33 cellular contexts compared by ENCODE assay signal in genomic region chr5:111976705-111977104, GRCh38.
DNase-seq lines count a peak whose midpoint lies in the region; FAIRE-seq and TF ChIP-seq lines count a peak whose summit lies in the region.
"Had no signal": no experiment of that assay in that cellular context is flagged by ENCODE, and none has a peak within 500 bp of the region (broad histone marks: within the 10 kb centered on the region; RNA-seq: fewer than 3 reads in every experiment).

No MANE protein-coding gene starts in this region.

- peaks cover 2% of the 10 kb centered on the region for H3K9me3 Mint-ChIP-seq in astrocyte (ENCODE audit: unreplicated experiment)
- H3K9me3 Mint-ChIP-seq: activated naive CD8-positive, alpha-beta T cell treated with anti-CD3 and anti-CD28 coated beads, Interleukin-2, amount 10 ng/mL, durations not matched to agents 7 days and 5 days; CD8-positive, alpha-beta memory T cell; natural killer cell had no signal

- H3K4me3 ChIP-seq in astrocyte (ENCODE audit: insufficient read depth, low read depth, low read length) (no peak overlapping the region), hepatocyte (no peak overlapping the region), subcutaneous abdominal adipose tissue (ENCODE audit: low read depth in 1 of 5, low read length in 5 of 5) (no peak overlapping the region)
- H3K4me3 ChIP-seq: dorsolateral prefrontal cortex, heart right ventricle, lower lobe of right lung, ovary, PC-9, right atrium auricular region, testis had no signal

- H3K27ac ChIP-seq in astrocyte (ENCODE audit: low read depth, low read length) = no peak overlapping the region
- H3K27ac ChIP-seq in hepatocyte = peak overlapping the region; percentile 17
- H3K27ac ChIP-seq in subcutaneous abdominal adipose tissue (ENCODE audit: low read depth, low read length) = peak overlapping the region; percentile 20
- H3K27ac ChIP-seq: dorsolateral prefrontal cortex, lower lobe of right lung, ovary, PC-9, right atrium auricular region, testis, WERI-Rb-1 had no signal

- H3K9me3 ChIP-seq in astrocyte (ENCODE audit: insufficient read depth, low read depth, low read length) (no peaks in the 10 kb centered on the region), hepatocyte (ENCODE audit: low read depth) (no peaks in the 10 kb centered on the region), subcutaneous abdominal adipose tissue (ENCODE audit: control insufficient read depth in 5 of 5, low read length in 5 of 5) (no peaks in the 10 kb centered on the region)
- H3K9me3 ChIP-seq: heart right ventricle, lower lobe of right lung, ovary, right atrium auricular region, testis had no signal

- DNase-seq in GM04504 (ENCODE audit: low read depth) = peak; percentile 78
- peak; percentile 67 for DNase-seq in astrocyte (ENCODE audit: low read depth)
- no peak for DNase-seq in hepatocyte (ENCODE audit: low spot score)
- DNase-seq in NCI-H2196 (lab: John Stamatoyannopoulos, UW; ENCODE audit: unreplicated experiment) = no peak
- no peak for DNase-seq in HUDEP-2 (lab: John Stamatoyannopoulos, UW; ENCODE audit: unreplicated experiment in 76 of 76)
- no peak for DNase-seq in HuH-7 (ENCODE audit: low spot score)
- DNase-seq: activated CD4-positive, alpha-beta T cell treated with anti-CD3 and anti-CD28 coated beads for 48 hours; activated CD8-positive, alpha-beta memory T cell treated with anti-CD3 and anti-CD28 coated beads for 24 hours; activated effector memory CD4-positive, alpha-beta T cell treated with anti-CD3 and anti-CD28 coated beads, Interleukin-2, amount 50 U/mL, for 16 hours; activated naive CD8-positive, alpha-beta T cell treated with anti-CD3 and anti-CD28 coated beads, Interleukin-2, amount 10 ng/mL, durations not matched to agents 7 days and 5 days; AML-193; CD8-positive, alpha-beta memory T cell; DMS153; dorsolateral prefrontal cortex; heart right ventricle; kidney glomerular epithelial cell; lower lobe of right lung; natural killer cell; NCI-H1048; NCI-H1694; NCI-H2171 treated with DMSO at 0.1 percent for 48 hours; NCI-H524; NK-92 treated with Interleukin-12 subunit alpha and Interleukin-12 subunit beta, amount 100 ng/mL, for 24 hours; ovary; PC-9; Right ventricle myocardium superior; stimulated activated CD4-positive, alpha-beta T cell treated with anti-CD3 and anti-CD28 coated beads, Interleukin-15, amount 100 ng/mL, for 24 hours; stimulated activated naive CD4-positive, alpha-beta T cell; testis; WERI-Rb-1 had no signal

- no peaks in the 10 kb centered on the region for H3K9me2 ChIP-seq in hepatocyte (replicated peaks; ENCODE audit: insufficient read depth)

- no peak overlapping the region for H3K9ac ChIP-seq in astrocyte (ENCODE audit: low read length)
- no peak overlapping the region for H3K9ac ChIP-seq in subcutaneous abdominal adipose tissue (ENCODE audit: low read length in 5 of 5)

- H4K20me1 ChIP-seq in astrocyte (ENCODE audit: insufficient read depth, low read length) = no peaks in the 10 kb centered on the region
- no peaks in the 10 kb centered on the region for H4K20me1 ChIP-seq in hepatocyte (ENCODE audit: insufficient read depth, poor library complexity, severe bottlenecking)

- no peak for TF ChIP-seq CTCF in astrocyte (IDR thresholded peaks at IDR 0.05; ENCODE audit: insufficient read depth, low read depth, low read length)
- TF ChIP-seq CTCF in hepatocyte (IDR thresholded peaks at IDR 0.05; ENCODE audit: poor library complexity) = no peak

- no peak overlapping the region for H3K4me3 Mint-ChIP-seq in astrocyte (ENCODE audit: unreplicated experiment)
- H3K4me3 Mint-ChIP-seq: activated naive CD8-positive, alpha-beta T cell treated with anti-CD3 and anti-CD28 coated beads, Interleukin-2, amount 10 ng/mL, durations not matched to agents 7 days and 5 days; CD8-positive, alpha-beta memory T cell; natural killer cell had no signal

- H3K79me2 ChIP-seq in astrocyte (ENCODE audit: insufficient read depth, low read length) (no peaks in the 10 kb centered on the region), hepatocyte (no peaks in the 10 kb centered on the region)

- H3K27me3 ChIP-seq in astrocyte (ENCODE audit: insufficient read depth, low read length) (no peaks in the 10 kb centered on the region), hepatocyte (no peaks in the 10 kb centered on the region), subcutaneous abdominal adipose tissue (ENCODE audit: control insufficient read depth in 5 of 5, insufficient read depth in 4 of 5, low read length in 5 of 5) (no peaks in the 10 kb centered on the region)
- H3K27me3 ChIP-seq: heart right ventricle, ovary, right atrium auricular region, testis had no signal

- H3K36me3 Mint-ChIP-seq in astrocyte (ENCODE audit: low read depth, unreplicated experiment) = no peaks in the 10 kb centered on the region
- H3K36me3 Mint-ChIP-seq: activated naive CD8-positive, alpha-beta T cell treated with anti-CD3 and anti-CD28 coated beads, Interleukin-2, amount 10 ng/mL, durations not matched to agents 7 days and 5 days; CD8-positive, alpha-beta memory T cell; natural killer cell had no signal

- peaks cover 17% of the 10 kb centered on the region for H3K4me1 Mint-ChIP-seq in astrocyte (ENCODE audit: low read depth, unreplicated experiment)
- H3K4me1 Mint-ChIP-seq: activated naive CD8-positive, alpha-beta T cell treated with anti-CD3 and anti-CD28 coated beads, Interleukin-2, amount 10 ng/mL, durations not matched to agents 7 days and 5 days; CD8-positive, alpha-beta memory T cell; natural killer cell had no signal

- 50% methylated on average over 1 of the region's 1 CpG for WGBS in hepatocyte (ENCODE audit: low lambda C conversion rate, missing lambda C conversion rate)

- H3K4me2 ChIP-seq in astrocyte (ENCODE audit: low read length) (no peak overlapping the region), hepatocyte (no peak overlapping the region)
- H3K4me2 ChIP-seq: PC-9 had no signal

- H2AFZ ChIP-seq in astrocyte (ENCODE audit: low read depth, low read length) = no peak overlapping the region
- H2AFZ ChIP-seq in hepatocyte = no peak overlapping the region
- H2AFZ ChIP-seq: PC-9 had no signal

- FAIRE-seq in astrocyte (lab: Jason Lieb, UNC) = peak; percentile 41
- FAIRE-seq: urothelium cell line had no signal

- H3K4me1 ChIP-seq in astrocyte (ENCODE audit: insufficient read depth, low read length) (peaks cover 10% of the 10 kb centered on the region), hepatocyte (ENCODE audit: insufficient read depth) (no peaks in the 10 kb centered on the region), subcutaneous abdominal adipose tissue (ENCODE audit: control insufficient read depth in 5 of 5, insufficient read depth in 5 of 5, low read length in 5 of 5) (peaks cover 3 to 25% (median 18%) of the 10 kb centered on the region in 5 donors)
- H3K4me1 ChIP-seq: lower lobe of right lung, right atrium auricular region, testis had no signal

- peaks cover 3% of the 10 kb centered on the region for H3K27me3 Mint-ChIP-seq in astrocyte (ENCODE audit: low read depth, unreplicated experiment)
- H3K27me3 Mint-ChIP-seq: CD8-positive, alpha-beta memory T cell had no signal

- peak overlapping the region; percentile 1 for H3K27ac Mint-ChIP-seq in astrocyte (ENCODE audit: unreplicated experiment)
- H3K27ac Mint-ChIP-seq: activated naive CD8-positive, alpha-beta T cell treated with anti-CD3 and anti-CD28 coated beads, Interleukin-2, amount 10 ng/mL, durations not matched to agents 7 days and 5 days; CD8-positive, alpha-beta memory T cell; natural killer cell had no signal

- H3K36me3 ChIP-seq in astrocyte (ENCODE audit: insufficient read depth, low read length) (no peaks in the 10 kb centered on the region), hepatocyte (replicated peaks; ENCODE audit: insufficient read depth, low read depth) (no peaks in the 10 kb centered on the region), subcutaneous abdominal adipose tissue (ENCODE audit: control insufficient read depth in 5 of 5, insufficient read depth in 5 of 5, low read length in 5 of 5) (no peaks in the 10 kb centered on the region)
- H3K36me3 ChIP-seq: heart right ventricle, lower lobe of right lung, ovary, right atrium auricular region, WERI-Rb-1 had no signal

Comparison
In these comparisons a context has a peak if more than half of its experiments do, and no peak if none do; other contexts are left out.
1. DNase-seq: peak in GM04504 (single experiment) and astrocyte (single experiment); none in hepatocyte (single experiment), NCI-H2196 (single experiment), HUDEP-2 (0 of 76) and HuH-7 (single experiment).